In genomic region chr7:148153611-148154010, GRCh38 we compare ENCODE assay signal across 9 cellular contexts.
DNase-seq lines count a peak whose midpoint lies in the region; ATAC-seq and TF ChIP-seq lines count a peak whose summit lies in the region.
"Had no signal": no experiment of that assay in that cellular context is flagged by ENCODE, and none has a peak within 500 bp of the region (broad histone marks: within the 10 kb centered on the region; RNA-seq: fewer than 3 reads in every experiment).

No MANE protein-coding gene starts in this region.

- H3K36me3 Mint-ChIP-seq in MCF 10A (ENCODE audit: insufficient read depth, unreplicated experiment) (no peaks in the 10 kb centered on the region), brain (no peaks in the 10 kb centered on the region)
- H3K36me3 Mint-ChIP-seq: naive B cell had no signal

- TF ChIP-seq CTCF in MCF 10A (IDR thresholded peaks at IDR 0.05; ENCODE audit: unreplicated experiment) = no peak
- TF ChIP-seq CTCF in breast epithelium (IDR thresholded peaks at IDR 0.05) = no peak
- no peak for TF ChIP-seq CTCF in brain (conservative IDR thresholded peaks at IDR 0.05)
- TF ChIP-seq CTCF in uterus (IDR thresholded peaks at IDR 0.05) = no peak

- H3K36me3 ChIP-seq in breast epithelium = no peaks in the 10 kb centered on the region
- H3K36me3 ChIP-seq in mesenchymal stem cell (ENCODE audit: control insufficient read depth in 1 of 2, insufficient read depth in 2 of 2, low read depth in 1 of 2, low read length in 2 of 2) = no peaks in the 10 kb centered on the region
- H3K36me3 ChIP-seq in uterus = no peaks in the 10 kb centered on the region

- BruUV-seq in MCF 10A (replicated peaks; lab: Mats Ljungman, UMichigan) = no TSS peak

- H3K14ac ChIP-seq in mesenchymal stem cell (ENCODE audit: low read length in 2 of 2) = no peak overlapping the region

- no peak overlapping the region for H3K4me2 ChIP-seq in mesenchymal stem cell (ENCODE audit: low read length, poor library complexity, severe bottlenecking)

- H3K9ac ChIP-seq in mesenchymal stem cell (ENCODE audit: low read length) = no peak overlapping the region

- DNase-seq in MCF 10A (ENCODE audit: unreplicated experiment) (peak; percentile 47), breast epithelium (ENCODE audit: low spot score in 2 of 2) (no peak), mesenchymal stem cell (peak; percentile 7), uterus (peak; percentile 36 to 78), NCI-H128 (lab: John Stamatoyannopoulos, UW; ENCODE audit: unreplicated experiment) (no peak)
- DNase-seq in activated T-cell treated with anti-CD3 and anti-CD28 coated beads, Interleukin-2, amount 50 U/mL, for 48 hours = no peak
- DNase-seq: naive B cell had no signal

- H3K9me3 Mint-ChIP-seq in MCF 10A (ENCODE audit: unreplicated experiment) = peaks cover 8% of the 10 kb centered on the region
- peaks cover 0 to 19% (median 14%) of the 10 kb centered on the region in 5 experiments for H3K9me3 Mint-ChIP-seq in brain

- no peak for TF ChIP-seq POLR2A in breast epithelium (IDR thresholded peaks at IDR 0.05)
- TF ChIP-seq POLR2A in uterus (IDR thresholded peaks at IDR 0.05) = no peak

- POLR2A ChIA-PET in MCF 10A (lab: Yijun Ruan, JAX) = interaction anchor here (0.9 to 1.3 kb wide), 3 partner anchors 9 to 19 kb away, joined by 3 to 5 read pairs (median 4); no protein-coding TSS in a partner anchor

- H3K4me1 ChIP-seq in breast epithelium (no peaks in the 10 kb centered on the region), mesenchymal stem cell (ENCODE audit: control insufficient read depth, insufficient read depth, low read depth, low read length) (peaks cover 3% of the 10 kb centered on the region), uterus (peaks cover 3 to 4% of the 10 kb centered on the region in 2 donors)

- no peak overlapping the region for H2BK5ac ChIP-seq in mesenchymal stem cell (ENCODE audit: low read depth, low read length, poor library complexity, severe bottlenecking)

- no peak overlapping the region for H3K27ac Mint-ChIP-seq in MCF 10A (ENCODE audit: low read depth, unreplicated experiment)
- H3K27ac Mint-ChIP-seq in brain = peak overlapping the region in 4 of 5 experiments; percentile 35 to 82 (median 67)
- H3K27ac Mint-ChIP-seq: naive B cell had no signal

- H3K27me3 Mint-ChIP-seq in MCF 10A (ENCODE audit: insufficient read depth, unreplicated experiment) = peaks cover 48% of the 10 kb centered on the region
- peaks cover 3% of the 10 kb centered on the region for H3K27me3 Mint-ChIP-seq in brain

- no peak overlapping the region for H2BK120ac ChIP-seq in mesenchymal stem cell (ENCODE audit: low read depth, low read length)

- no peak overlapping the region for H4K91ac ChIP-seq in mesenchymal stem cell (ENCODE audit: low read length)

- intact Hi-C loops in MCF 10A (cut with micrococcal nuclease) = no loop called here
- intact Hi-C loops in breast epithelium (cut with DNase I; ENCODE audit: low total_unique reads) = no loop called here
- intact Hi-C loops in uterus (cut with DNase I; ENCODE audit: low total_unique reads) = no loop called here

- WGBS in mesenchymal stem cell = 48% methylated on average over 2 of the region's 2 CpGs

- H3K4ac ChIP-seq in mesenchymal stem cell (ENCODE audit: low read depth in 1 of 2, low read length in 2 of 2) = no peak overlapping the region

- no peak overlapping the region for H2AFZ ChIP-seq in mesenchymal stem cell (ENCODE audit: low read depth, low read length)

- H3K4me3 Mint-ChIP-seq in MCF 10A (ENCODE audit: unreplicated experiment) (no peak overlapping the region), brain (peak overlapping the region in 1 of 5 experiments; percentile 32)
- H3K4me3 Mint-ChIP-seq: naive B cell had no signal

- H3K27me3 ChIP-seq in breast epithelium (no peaks in the 10 kb centered on the region), mesenchymal stem cell (ENCODE audit: control insufficient read depth in 1 of 2, insufficient read depth in 1 of 2, low read length in 2 of 2) (no peaks in the 10 kb centered on the region), uterus (no peaks in the 10 kb centered on the region)

- H3K4me3 ChIP-seq in breast epithelium (no peak overlapping the region), mesenchymal stem cell (ENCODE audit: insufficient read depth in 1 of 2, low read depth in 1 of 2, low read length in 2 of 2) (no peak overlapping the region), uterus (no peak overlapping the region)

- peaks cover 6% of the 10 kb centered on the region for H3K4me1 Mint-ChIP-seq in MCF 10A (ENCODE audit: insufficient read depth, unreplicated experiment)
- peaks cover 24% of the 10 kb centered on the region for H3K4me1 Mint-ChIP-seq in brain
- H3K4me1 Mint-ChIP-seq: naive B cell had no signal

- no peak overlapping the region for H3K23ac ChIP-seq in mesenchymal stem cell (ENCODE audit: low read length in 2 of 2)

- H3K27ac ChIP-seq in breast epithelium = no peak overlapping the region
- no peak overlapping the region for H3K27ac ChIP-seq in mesenchymal stem cell (ENCODE audit: low read length, poor library complexity, severe bottlenecking)
- H3K27ac ChIP-seq in uterus = peak overlapping the region in 1 of 2 donors; percentile 49

- no peak overlapping the region for H2AK5ac ChIP-seq in mesenchymal stem cell (ENCODE audit: low read length, severe bottlenecking)

- H2BK12ac ChIP-seq in mesenchymal stem cell (ENCODE audit: low read length in 2 of 2) = no peak overlapping the region

- ATAC-seq in GM19455 (IDR thresholded peaks at IDR 0.05; ENCODE audit: unreplicated experiment) = no peak

- H4K8ac ChIP-seq in mesenchymal stem cell (ENCODE audit: low read length) = no peak overlapping the region

- H3K79me1 ChIP-seq in mesenchymal stem cell (replicated peaks; ENCODE audit: low read length, poor library complexity, severe bottlenecking) = no peaks in the 10 kb centered on the region

- CTCF ChIA-PET in MCF 10A (lab: Yijun Ruan, JAX) = interaction anchor here (0.6 to 2.6 kb wide), 4 partner anchors 11 to 103 kb away, joined by 3 to 26 read pairs (median 4); no protein-coding TSS in a partner anchor

- no peak overlapping the region for H3K18ac ChIP-seq in mesenchymal stem cell (ENCODE audit: low read depth in 1 of 2, low read length in 2 of 2)

- H2BK15ac ChIP-seq in mesenchymal stem cell (ENCODE audit: low read depth, poor library complexity, severe bottlenecking) = no peak overlapping the region

- no peaks in the 10 kb centered on the region for H3K9me3 ChIP-seq in breast epithelium
- no peaks in the 10 kb centered on the region for H3K9me3 ChIP-seq in mesenchymal stem cell (ENCODE audit: control insufficient read depth, low read length)
- no peaks in the 10 kb centered on the region for H3K9me3 ChIP-seq in uterus

Comparison
In these comparisons a context has a peak if more than half of its experiments do, and no peak if none do; other contexts are left out.
1. DNase-seq: peak in MCF 10A (single experiment), mesenchymal stem cell (single experiment) and uterus (2 of 2); none in breast epithelium (0 of 2), NCI-H128 (single experiment) and activated T-cell treated with anti-CD3 and anti-CD28 coated beads, Interleukin-2, amount 50 U/mL, for 48 hours (0 of 2).